In the genomic region with DNA sequence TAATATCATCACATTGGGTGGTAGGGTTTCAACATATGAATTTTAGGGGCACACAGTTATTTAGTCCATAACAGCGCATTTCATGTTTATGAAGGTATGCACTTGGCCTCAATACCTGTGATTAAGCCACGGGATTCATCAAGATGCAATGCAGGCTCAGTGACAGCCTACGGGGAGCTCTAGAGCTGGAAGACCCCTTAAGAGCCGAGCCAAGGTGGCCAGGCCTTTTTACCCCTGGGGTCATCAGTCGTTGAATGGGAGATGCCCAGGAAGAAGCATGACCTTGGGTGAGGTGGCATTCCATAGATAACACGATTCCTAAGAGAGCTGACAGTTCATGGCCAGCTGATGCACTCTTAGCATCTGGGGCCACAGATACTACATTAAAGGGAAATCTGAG, we compare ENCODE assay signal across 31 cellular contexts.
"Had no signal": no experiment of that assay in that cellular context is flagged by ENCODE, and none has a peak within 500 bp of the region (broad histone marks: within the 10 kb centered on the region; RNA-seq: fewer than 3 reads in every experiment).

No MANE protein-coding gene starts in this region.

- H3K27ac Mint-ChIP-seq: naive thymus-derived CD8-positive, alpha-beta T cell; natural killer cell treated with Interleukin-12 subunit alpha and Interleukin-12 subunit beta and Interleukin-15 and Interleukin-18, amount 100 ng/mL, for 72 hours; nephron progenitor cell; progenitor cell of endocrine pancreas; stimulated activated memory B cell treated with anti-CD40 and anti-IgM and Interleukin-4, amounts not matched to agents 10 μg/mL and 1 μg/mL and 100 μg/mL, for 72 hours; stimulated activated naive CD8-positive, alpha-beta T cell treated with anti-CD3 and anti-CD28 coated beads, Interleukin-15, amount 100 ng/mL, for 72 hours had no signal

- H3K4me1 ChIP-seq: parathyroid adenoma, psoas muscle, right lobe of liver, sigmoid colon, suprapubic skin, testis, tibial artery, transverse colon, upper lobe of left lung, vagina had no signal

- H3K4me3 ChIP-seq: ovary, psoas muscle, right lobe of liver, sigmoid colon, suprapubic skin, testis, tibial artery, transverse colon, upper lobe of left lung, vagina had no signal

- DNase-seq: naive thymus-derived CD8-positive, alpha-beta T cell; nephron progenitor cell; nucleus accumbens; ovary; posterior cingulate gyrus; psoas muscle; right cardiac atrium; right lobe of liver; sigmoid colon; small intestine; stimulated activated CD4-positive, alpha-beta T cell treated with anti-CD3 and anti-CD28 coated beads, Interleukin-15, amount 100 ng/mL, for 24 hours; stimulated activated CD4-positive, alpha-beta T cell treated with anti-CD3 and anti-CD28 coated beads, Interleukin-2, amount 100 ng/mL, for 24 hours; stimulated activated CD4-positive, alpha-beta T cell treated with anti-CD3 and anti-CD28 coated beads, Interleukin-2, amount 100 ng/mL, for 48 hours; stimulated activated CD4-positive, alpha-beta T cell treated with anti-CD3 and anti-CD28 coated beads, Interleukin-4, amount 100 ng/mL, for 4 hours; stimulated activated CD8-positive, alpha-beta memory T cell treated with anti-CD3 and anti-CD28 coated beads, Interleukin-4, amount 100 ng/mL, for 48 hours; stimulated activated naive CD4-positive, alpha-beta T cell; stimulated activated naive CD8-positive, alpha-beta T cell treated with anti-CD3 and anti-CD28 coated beads, Interleukin-15, amount 100 ng/mL, for 72 hours; stimulated activated naive CD8-positive, alpha-beta T cell treated with anti-CD3 and anti-CD28 coated beads, Interleukin-15, Interleukin-2, amounts not matched to agents 100 U/mL and 50 U/mL, for 24 hours; substantia nigra; testis; tibial artery; transverse colon; upper lobe of left lung had no signal

- H3K36me3 ChIP-seq: neutrophil, ovary, right lobe of liver, sigmoid colon, suprapubic skin, tibial artery, transverse colon, upper lobe of left lung, vagina had no signal

- H3K4me3 Mint-ChIP-seq: naive thymus-derived CD8-positive, alpha-beta T cell; natural killer cell treated with Interleukin-12 subunit alpha and Interleukin-12 subunit beta and Interleukin-15 and Interleukin-18, amount 100 ng/mL, for 72 hours; nephron progenitor cell; neural crest cell; stimulated activated memory B cell treated with anti-CD40 and anti-IgM and Interleukin-4, amounts not matched to agents 10 μg/mL and 1 μg/mL and 100 μg/mL, for 72 hours; stimulated activated naive CD8-positive, alpha-beta T cell treated with anti-CD3 and anti-CD28 coated beads, Interleukin-15, amount 100 ng/mL, for 72 hours had no signal

- H3K4me1 Mint-ChIP-seq: naive thymus-derived CD8-positive, alpha-beta T cell; nephron progenitor cell; neural crest cell; stimulated activated memory B cell treated with anti-CD40 and anti-IgM and Interleukin-4, amounts not matched to agents 10 μg/mL and 1 μg/mL and 100 μg/mL, for 72 hours; stimulated activated naive CD8-positive, alpha-beta T cell treated with anti-CD3 and anti-CD28 coated beads, Interleukin-15, amount 100 ng/mL, for 72 hours had no signal

- H3K9me3 ChIP-seq: neutrophil, ovary, right lobe of liver, testis, transverse colon, vagina had no signal

- H3K27me3 ChIP-seq: neutrophil, ovary, right lobe of liver, sigmoid colon, suprapubic skin, testis, tibial artery, transverse colon, upper lobe of left lung, vagina had no signal

- H3K36me3 Mint-ChIP-seq: natural killer cell treated with Interleukin-12 subunit alpha and Interleukin-12 subunit beta and Interleukin-15 and Interleukin-18, amount 100 ng/mL, for 72 hours; stimulated activated memory B cell treated with anti-CD40 and anti-IgM and Interleukin-4, amounts not matched to agents 10 μg/mL and 1 μg/mL and 100 μg/mL, for 72 hours had no signal

- H3K27ac ChIP-seq: neutrophil, ovary, parathyroid adenoma, psoas muscle, right lobe of liver, sigmoid colon, suprapubic skin, testis, tibial artery, transverse colon, upper lobe of left lung, vagina had no signal

- H3K27me3 Mint-ChIP-seq: stimulated activated memory B cell treated with anti-CD40 and anti-IgM and Interleukin-4, amounts not matched to agents 10 μg/mL and 1 μg/mL and 100 μg/mL, for 72 hours; stimulated activated naive CD8-positive, alpha-beta T cell treated with anti-CD3 and anti-CD28 coated beads, Interleukin-15, amount 100 ng/mL, for 72 hours had no signal
